Comparison of ENCODE assay signal across 9 cellular contexts in genomic region chr3:98612587-98612986, GRCh38. TPM values are rescaled to one million over a fixed set of nuclear protein-coding genes. Genes with fewer than 3 reads are reported as not detected.
DNase-seq lines count a peak whose midpoint lies in the region; ATAC-seq and TF ChIP-seq lines count a peak whose summit lies in the region.
"Had no signal": no experiment of that assay in that cellular context is flagged by ENCODE, and none has a peak within 500 bp of the region (broad histone marks: within the 10 kb centered on the region; RNA-seq: fewer than 3 reads in every experiment).

No MANE protein-coding gene starts in this region.

- H3K4me2 ChIP-seq in neuronal stem cell (ENCODE audit: insufficient read depth, low read length, poor library complexity, severe bottlenecking): no peak overlapping the region

- no peak overlapping the region for H3K27ac ChIP-seq in neuronal stem cell (replicated peaks; ENCODE audit: low read length)

- no peak overlapping the region for H3K18ac ChIP-seq in neuronal stem cell (ENCODE audit: low read length)

- no peak overlapping the region for H2AK5ac ChIP-seq in neuronal stem cell (ENCODE audit: low read depth, low read length)

- H2BK5ac ChIP-seq in neuronal stem cell (ENCODE audit: low read length): no peak overlapping the region

- H2BK120ac ChIP-seq in neuronal stem cell (ENCODE audit: low read depth, low read length): no peak overlapping the region

- no CpG with 5 or more reads among the region's 5 CpGs for WGBS in neuronal stem cell (ENCODE audit: extremely low coverage in 2 of 2, insufficient read length in 2 of 2, insufficient replicate concordance in 1 of 2), 2 donors

- H3K9me3 Mint-ChIP-seq in WTC11: peaks cover 8% of the 10 kb centered on the region; the same call in 1 of the 2 replicates
- H3K9me3 Mint-ChIP-seq in stimulated activated memory B cell treated with anti-CD40 and anti-IgM and Interleukin-4, amounts not matched to agents 10 μg/mL and 1 μg/mL and 100 μg/mL, for 72 hours: peaks cover 9% of the 10 kb centered on the region

- CTCF ChIA-PET in WTC11 (lab: Charles Lee): interaction anchor here (0.6 to 3.9 kb wide), 29 partner anchors 9 to 382 kb away, joined by 3 to 48 read pairs (median 4); partner anchors contain the start of genes CPOX and DCBLD2

- H3K27me3 Mint-ChIP-seq in WTC11 (ENCODE audit: low read depth): no peaks in the 10 kb centered on the region
- peaks cover 32% of the 10 kb centered on the region for H3K27me3 Mint-ChIP-seq in stimulated activated memory B cell treated with anti-CD40 and anti-IgM and Interleukin-4, amounts not matched to agents 10 μg/mL and 1 μg/mL and 100 μg/mL, for 72 hours

- H2AFZ ChIP-seq in neuronal stem cell (ENCODE audit: low read length): no peak overlapping the region

- no peaks in the 10 kb centered on the region for H3K4me1 ChIP-seq in neuronal stem cell (ENCODE audit: control insufficient read depth in 2 of 2, insufficient read depth in 1 of 2, low read depth in 1 of 2, low read length in 2 of 2)

- H3K79me1 ChIP-seq in neuronal stem cell (ENCODE audit: low read depth, low read length): no peaks in the 10 kb centered on the region

- peak; percentile 3 for DNase-seq in stimulated activated CD4-positive, alpha-beta T cell treated with anti-CD3 and anti-CD28 coated beads, Interleukin-1b, Interleukin-23, amount 100 ng/mL, for 48 hours
- DNase-seq in stimulated activated CD4-positive, alpha-beta T cell treated with anti-CD3 and anti-CD28 coated beads, Interleukin-4, amount 100 ng/mL, for 24 hours: no peak
- DNase-seq in WTC11 (ENCODE audit: low spot score) (peak; percentile 56), neuronal stem cell (ENCODE audit: low spot score) (no peak)
- no peak for DNase-seq in effector CD4-positive, alpha-beta T cell
- DNase-seq: DMS 273 treated with DMSO at 0.1 percent for 48 hours had no signal

- H3K9ac ChIP-seq in neuronal stem cell (ENCODE audit: low read depth, low read length, poor library complexity): no peak overlapping the region

- H4K8ac ChIP-seq in neuronal stem cell (ENCODE audit: low read depth, low read length): no peak overlapping the region

- H3K27ac Mint-ChIP-seq in WTC11: no peak overlapping the region
- H3K27ac Mint-ChIP-seq in stimulated activated memory B cell treated with anti-CD40 and anti-IgM and Interleukin-4, amounts not matched to agents 10 μg/mL and 1 μg/mL and 100 μg/mL, for 72 hours: no peak overlapping the region

- ATAC-seq in HG03097 (IDR thresholded peaks at IDR 0.05; ENCODE audit: low FRiP score, unreplicated experiment) (peak; percentile 61), WTC11 (peak; percentile 97)
- no peak for ATAC-seq in activated CD4-positive, CD25-positive, alpha-beta regulatory T cell treated with anti-CD3 and anti-CD28 coated beads, Interleukin-2, amount 50 U/mL, for 24 hours
- ATAC-seq in stimulated activated memory B cell treated with anti-CD40 and anti-IgM and Interleukin-4, amounts not matched to agents 10 μg/mL and 1 μg/mL and 100 μg/mL, for 72 hours: no peak

- H3K9me3 ChIP-seq in neuronal stem cell (replicated peaks in 1 of 2; ENCODE audit: control insufficient read depth in 2 of 2, insufficient read depth in 1 of 2, low read depth in 1 of 2, low read length in 2 of 2): no peaks in the 10 kb centered on the region

- TF ChIP-seq CTCF in WTC11 (IDR thresholded peaks at IDR 0.05): peak; percentile 30; the same call in 1 of the 2 replicates

- H3K14ac ChIP-seq in neuronal stem cell (ENCODE audit: low read length): no peak overlapping the region

- 0 out of 2 replicates have a peak, but pooled peaks cover 8% of the 10 kb centered on the region for H3K4me1 Mint-ChIP-seq in WTC11
- no peaks in the 10 kb centered on the region for H3K4me1 Mint-ChIP-seq in stimulated activated memory B cell treated with anti-CD40 and anti-IgM and Interleukin-4, amounts not matched to agents 10 μg/mL and 1 μg/mL and 100 μg/mL, for 72 hours

- no peak overlapping the region for H3K4me3 Mint-ChIP-seq in WTC11
- no peak overlapping the region for H3K4me3 Mint-ChIP-seq in stimulated activated memory B cell treated with anti-CD40 and anti-IgM and Interleukin-4, amounts not matched to agents 10 μg/mL and 1 μg/mL and 100 μg/mL, for 72 hours

- H4K91ac ChIP-seq in neuronal stem cell (ENCODE audit: low read depth, low read length, poor library complexity): no peak overlapping the region

- H3K23ac ChIP-seq in neuronal stem cell (ENCODE audit: low read depth, low read length, poor library complexity): no peak overlapping the region

- no peaks in the 10 kb centered on the region for H3K36me3 ChIP-seq in neuronal stem cell (replicated peaks in 1 of 2; ENCODE audit: control insufficient read depth in 2 of 2, insufficient read depth in 2 of 2, low read length in 2 of 2)

- POLR2A ChIA-PET in WTC11 (lab: Charles Lee): interaction anchor here (0.6 kb wide), 1 partner anchor 44 kb away, joined by 3 read pairs; no protein-coding TSS in a partner anchor

- no peaks in the 10 kb centered on the region for H3K36me3 Mint-ChIP-seq in WTC11
- H3K36me3 Mint-ChIP-seq in stimulated activated memory B cell treated with anti-CD40 and anti-IgM and Interleukin-4, amounts not matched to agents 10 μg/mL and 1 μg/mL and 100 μg/mL, for 72 hours: no peaks in the 10 kb centered on the region

- no peaks in the 10 kb centered on the region for H3K27me3 ChIP-seq in neuronal stem cell (ENCODE audit: control insufficient read depth in 3 of 3, insufficient read depth in 3 of 3, low read depth in 1 of 3, low read length in 3 of 3)

- H2BK12ac ChIP-seq in neuronal stem cell (ENCODE audit: low read length): no peak overlapping the region

- H3K4me3 ChIP-seq in neuronal stem cell (ENCODE audit: low read length in 2 of 2): no peak overlapping the region

- H3K4ac ChIP-seq in neuronal stem cell (ENCODE audit: low read length): no peak overlapping the region

- no peak overlapping the region for H2BK15ac ChIP-seq in neuronal stem cell (ENCODE audit: low read length)

TF ChIP-seq in WTC11, 78 proteins besides CTCF, POLR2A, EP300 and RAD21:
- TF ChIP-seq CREB1 (CRISPR knock-in tag; IDR thresholded peaks at IDR 0.05) (no peak), TEAD1 (CRISPR knock-in tag; IDR thresholded peaks at IDR 0.05) (no peak), ATF3 (CRISPR knock-in tag; conservative IDR thresholded peaks at IDR 0.05) (no peak), AR (CRISPR knock-in tag; IDR thresholded peaks at IDR 0.05) (no peak), IRF1 (CRISPR knock-in tag; IDR thresholded peaks at IDR 0.05) (no peak), IRF2 (CRISPR knock-in tag; IDR thresholded peaks at IDR 0.05; ENCODE audit: borderline replicate concordance, low read depth) (no peak)

RNA-seq across cellular contexts. Expression of gene CPOX, which starts 19.2 kb away (rescaled TPM):
- total RNA-seq in WTC11 (2021): 31.5 to 33.4 TPM (median 33.1 TPM) in 3 replicates
- 14.4 TPM for polyA plus RNA-seq in neuronal stem cell (2013, experiment 1 of 2)
- 14.2 TPM for polyA plus RNA-seq in neuronal stem cell (2013, experiment 2 of 2)

Comparison
In these comparisons a context has a peak if more than half of its experiments do, and no peak if none do; other contexts are left out.
1. DNase-seq: peak in stimulated activated CD4-positive, alpha-beta T cell treated with anti-CD3 and anti-CD28 coated beads, Interleukin-1b, Interleukin-23, amount 100 ng/mL, for 48 hours (single experiment) and WTC11 (single experiment); none in stimulated activated CD4-positive, alpha-beta T cell treated with anti-CD3 and anti-CD28 coated beads, Interleukin-4, amount 100 ng/mL, for 24 hours (single experiment), neuronal stem cell (single experiment) and effector CD4-positive, alpha-beta T cell (single experiment).
2. ATAC-seq: peak in HG03097 (single experiment) and WTC11 (single experiment); none in activated CD4-positive, CD25-positive, alpha-beta regulatory T cell treated with anti-CD3 and anti-CD28 coated beads, Interleukin-2, amount 50 U/mL, for 24 hours (0 of 2) and stimulated activated memory B cell treated with anti-CD40 and anti-IgM and Interleukin-4, amounts not matched to agents 10 μg/mL and 1 μg/mL and 100 μg/mL, for 72 hours (single experiment).